21 cellular contexts compared by ENCODE assay signal in genomic region chr5:174990909-174991308, GRCh38.
DNase-seq lines count a peak whose midpoint lies in the region; ATAC-seq, FAIRE-seq and TF ChIP-seq lines count a peak whose summit lies in the region.
"Had no signal": no experiment of that assay in that cellular context is flagged by ENCODE, and none has a peak within 500 bp of the region (broad histone marks: within the 10 kb centered on the region; RNA-seq: fewer than 3 reads in every experiment).

No MANE protein-coding gene starts in this region.

- no peak overlapping the region for H2BK20ac ChIP-seq in H1 (ENCODE audit: low read length)

- H2AK5ac ChIP-seq in H1 (ENCODE audit: low read depth, low read length) = no peak overlapping the region

- H3K27ac ChIP-seq in H1 (ENCODE audit: low read depth, low read length) (no peak overlapping the region), right atrium auricular region (no peak overlapping the region), tibial artery (peak overlapping the region in 1 of 2 donors; percentile 27)
- H3K27ac ChIP-seq: C4-2B, KMS-11, PC-9, SK-N-MC had no signal

- no peaks in the 10 kb centered on the region for H3K4me1 Mint-ChIP-seq in WTC11
- H3K4me1 Mint-ChIP-seq in activated T-helper 2 cell treated with anti-CD3 and anti-CD28 coated beads, Interferon-gamma antibody, Interleukin-2, Interleukin-4, amounts not matched to agents 10 μg/mL and 5 μg/mL and 100 μg/mL, durations not matched to agents 14 hours and 24 hours and 36 hours (ENCODE audit: low read depth) = no peaks in the 10 kb centered on the region

- no peak overlapping the region for H2AFZ ChIP-seq in H1 (ENCODE audit: low read length)
- H2AFZ ChIP-seq: PC-9 had no signal

- H2BK15ac ChIP-seq in H1 (ENCODE audit: low read length) = no peak overlapping the region

- H4K5ac ChIP-seq in H1 (ENCODE audit: insufficient read length, low read depth, low read length) = no peak overlapping the region

- no peaks in the 10 kb centered on the region for H3K4me1 ChIP-seq in H1 (replicated peaks in 1 of 4; ENCODE audit: control insufficient read depth in 3 of 4, insufficient read depth in 4 of 4, low read length in 3 of 4)
- H3K4me1 ChIP-seq in right atrium auricular region = no peaks in the 10 kb centered on the region
- H3K4me1 ChIP-seq in tibial artery = peaks cover 0 to 26% (median 11%) of the 10 kb centered on the region in 4 donors

- peak overlapping the region; percentile 71; the same call in 1 of the 2 replicates for H4K8ac ChIP-seq in H1 (ENCODE audit: extremely low read depth, insufficient read depth, low read length)

- POLR2A ChIA-PET in WTC11 (lab: Charles Lee) (no interaction called here), H1 (lab: Charles Lee; ENCODE audit: partially characterized antibody) (interaction anchor here (0.7 kb wide), 1 partner anchor 11 kb away, joined by 3 read pairs; no protein-coding TSS in a partner anchor)

- peaks cover 2% of the 10 kb centered on the region; the same call in 1 of the 2 replicates for H3K27me3 Mint-ChIP-seq in WTC11 (ENCODE audit: low read depth)
- H3K27me3 Mint-ChIP-seq in activated T-helper 2 cell treated with anti-CD3 and anti-CD28 coated beads, Interferon-gamma antibody, Interleukin-2, Interleukin-4, amounts not matched to agents 10 μg/mL and 5 μg/mL and 100 μg/mL, durations not matched to agents 14 hours and 24 hours and 36 hours (ENCODE audit: low read depth) = no peaks in the 10 kb centered on the region

- H3K9me3 Mint-ChIP-seq in WTC11 = no peaks in the 10 kb centered on the region
- no peaks in the 10 kb centered on the region for H3K9me3 Mint-ChIP-seq in activated T-helper 2 cell treated with anti-CD3 and anti-CD28 coated beads, Interferon-gamma antibody, Interleukin-2, Interleukin-4, amounts not matched to agents 10 μg/mL and 5 μg/mL and 100 μg/mL, durations not matched to agents 14 hours and 24 hours and 36 hours

- no peak for TF ChIP-seq POLR2A in H1 (IDR thresholded peaks at IDR 0.05; ENCODE audit: control extremely low read depth in 1 of 2, low read depth in 2 of 2, low read length in 2 of 2)

- peaks cover 2% of the 10 kb centered on the region; the same call in 1 of the 2 replicates for H3K23me2 ChIP-seq in H1 (ENCODE audit: low read depth, low read length)

- H3K4me3 ChIP-seq in H1 (ENCODE audit: extremely low read depth in 1 of 4, insufficient read depth in 2 of 4, low read depth in 3 of 4, low read length in 4 of 4) (no peak overlapping the region), right atrium auricular region (no peak overlapping the region), tibial artery (no peak overlapping the region)
- H3K4me3 ChIP-seq: GM12878, PC-9, SK-N-MC had no signal

- H3K14ac ChIP-seq in H1 (ENCODE audit: insufficient read length) = no peak overlapping the region

- intact Hi-C loops in tibial artery (cut with DNase I; ENCODE audit: low total_unique reads) = no loop called here
- intact Hi-C loops in activated T-helper 2 cell treated with anti-CD3 and anti-CD28 coated beads, Interferon-gamma antibody, Interleukin-2, Interleukin-4, amounts not matched to agents 10 μg/mL and 5 μg/mL and 100 μg/mL, durations not matched to agents 14 hours and 24 hours and 36 hours (cut with micrococcal nuclease) = no loop called here

- H3K4ac ChIP-seq in H1 (replicated peaks; ENCODE audit: insufficient read length, low read depth, low read length) = no peak overlapping the region

- no peak overlapping the region for H2BK120ac ChIP-seq in H1 (replicated peaks; ENCODE audit: low read depth, low read length)

- H3K56ac ChIP-seq in H1 (replicated peaks; ENCODE audit: insufficient read length, low read depth, low read length) = no peak overlapping the region

- H2BK5ac ChIP-seq in H1 (ENCODE audit: low read depth, low read length) = no peak overlapping the region

- no peaks in the 10 kb centered on the region for H3K79me1 ChIP-seq in H1 (ENCODE audit: low read depth, low read length)

- no peak overlapping the region for H4K91ac ChIP-seq in H1 (replicated peaks; ENCODE audit: insufficient read length, low read length)

- no peaks in the 10 kb centered on the region for H3K79me2 ChIP-seq in H1 (ENCODE audit: control insufficient read depth in 1 of 2, insufficient read depth in 2 of 2, low read length in 2 of 2)

- no peak overlapping the region for H3K4me3 Mint-ChIP-seq in WTC11
- H3K4me3 Mint-ChIP-seq in activated T-helper 2 cell treated with anti-CD3 and anti-CD28 coated beads, Interferon-gamma antibody, Interleukin-2, Interleukin-4, amounts not matched to agents 10 μg/mL and 5 μg/mL and 100 μg/mL, durations not matched to agents 14 hours and 24 hours and 36 hours (ENCODE audit: low read depth) = no peak overlapping the region

- H3K9ac ChIP-seq in H1 (replicated peaks in 1 of 4; ENCODE audit: extremely low read depth in 1 of 4, low read depth in 3 of 4, low read length in 3 of 4) = no peak overlapping the region
- H3K9ac ChIP-seq: KMS-11 had no signal

- H3K27me3 ChIP-seq in H1 (replicated peaks in 1 of 4; ENCODE audit: control insufficient read depth in 3 of 4, extremely low read depth in 1 of 4, insufficient read depth in 3 of 4, low read length in 3 of 4) = no peaks in the 10 kb centered on the region
- no peaks in the 10 kb centered on the region for H3K27me3 ChIP-seq in right atrium auricular region
- peaks cover 0 to 6% of the 10 kb centered on the region in 2 donors for H3K27me3 ChIP-seq in tibial artery

- H2BK12ac ChIP-seq in H1 (ENCODE audit: low read depth, low read length) = no peak overlapping the region

- H3K36me3 ChIP-seq in H1 (ENCODE audit: control insufficient read depth in 2 of 4, insufficient read depth in 4 of 4, low read length in 3 of 4) = no peaks in the 10 kb centered on the region
- H3K36me3 ChIP-seq in right atrium auricular region = no peaks in the 10 kb centered on the region
- no peaks in the 10 kb centered on the region for H3K36me3 ChIP-seq in tibial artery

- TF ChIP-seq EP300 in H1 (IDR thresholded peaks at IDR 0.05; ENCODE audit: borderline replicate concordance in 1 of 2, low read depth in 2 of 2, low read length in 2 of 2) = no peak

- CTCF ChIA-PET in WTC11 (lab: Charles Lee) (no interaction called here), H1 (lab: Charles Lee; ENCODE audit: partially characterized antibody) (interaction anchor here (0.9 to 1.5 kb wide), 2 partner anchors 10 to 39 kb away, joined by 4 to 5 read pairs; no protein-coding TSS in a partner anchor)

- no peak overlapping the region for H3K23ac ChIP-seq in H1 (ENCODE audit: insufficient read length)

- no peak for TF ChIP-seq CTCF in WTC11 (IDR thresholded peaks at IDR 0.05)
- TF ChIP-seq CTCF in H1 (IDR thresholded peaks at IDR 0.05; ENCODE audit: control extremely low read depth in 1 of 3, insufficient read depth in 1 of 3, low read depth in 1 of 3, low read length in 3 of 3) = no peak
- TF ChIP-seq CTCF in right atrium auricular region (IDR thresholded peaks at IDR 0.05) = no peak
- no peak for TF ChIP-seq CTCF in tibial artery (IDR thresholded peaks at IDR 0.05)
- TF ChIP-seq CTCF in omental fat pad (IDR thresholded peaks at IDR 0.05) = no peak

- ATAC-seq in WTC11 (no peak), omental fat pad (ENCODE audit: low FRiP score) (no peak), HG03442 (IDR thresholded peaks at IDR 0.05; ENCODE audit: unreplicated experiment) (no peak), HG03460 (IDR thresholded peaks at IDR 0.05; ENCODE audit: unreplicated experiment) (no peak)
- ATAC-seq: GM12878 had no signal

- H4K20me1 ChIP-seq in H1 (replicated peaks in 1 of 2; ENCODE audit: control insufficient read depth in 1 of 2, insufficient read depth in 2 of 2, low read length in 2 of 2) = no peaks in the 10 kb centered on the region

- DNase-seq in WTC11 (ENCODE audit: low spot score) = no peak
- DNase-seq in H1 (ENCODE audit: low read depth in 1 of 2, low spot score in 2 of 2) = no peak
- DNase-seq in right atrium auricular region (ENCODE audit: low spot score) = peak; percentile 66
- DNase-seq in tibial artery = peak; percentile 40 to 76
- DNase-seq in omental fat pad (ENCODE audit: low spot score) = no peak
- no peak for DNase-seq in activated T-helper 2 cell treated with anti-CD3 and anti-CD28 coated beads, Interferon-gamma antibody, Interleukin-2, Interleukin-4, amounts not matched to agents 10 μg/mL and 5 μg/mL and 100 μg/mL, durations not matched to agents 14 hours and 24 hours and 36 hours (ENCODE audit: low spot score)
- DNase-seq: DMS 273 treated with DMSO at 0.1 percent for 48 hours, GDM1, GOT3, NCI-H1048, NCI-H2081 treated with DMSO at 0.1 percent for 48 hours, NCI-H510A, NCI-H774, PC-9 had no signal

- WGBS in H1 (ENCODE audit: extremely low coverage in 1 of 2, insufficient coverage in 1 of 2, insufficient read length in 1 of 2, insufficient replicate concordance in 2 of 2, low coverage in 1 of 2, low lambda C conversion rate in 2 of 2, missing lambda C conversion rate in 1 of 2), 2 experiments = 100% methylated on average over 1 of the region's 1 CpG; no CpG with 5 or more reads in 1 of the 2 experiments

- H3K9me3 ChIP-seq in H1 (ENCODE audit: insufficient read depth in 2 of 2, low read depth in 1 of 2, low read length in 1 of 2) (no peaks in the 10 kb centered on the region), right atrium auricular region (no peaks in the 10 kb centered on the region), tibial artery (no peaks in the 10 kb centered on the region)

- no peak overlapping the region for H3K18ac ChIP-seq in H1 (ENCODE audit: extremely low read depth, low read length)

- no peaks in the 10 kb centered on the region for H3K36me3 Mint-ChIP-seq in WTC11
- no peaks in the 10 kb centered on the region for H3K36me3 Mint-ChIP-seq in activated T-helper 2 cell treated with anti-CD3 and anti-CD28 coated beads, Interferon-gamma antibody, Interleukin-2, Interleukin-4, amounts not matched to agents 10 μg/mL and 5 μg/mL and 100 μg/mL, durations not matched to agents 14 hours and 24 hours and 36 hours (ENCODE audit: low read depth)

- H3K4me2 ChIP-seq in H1 (ENCODE audit: insufficient read depth in 1 of 2, low read depth in 2 of 2, low read length in 2 of 2) = no peak overlapping the region
- H3K4me2 ChIP-seq: KMS-11, PC-9 had no signal

- no peak overlapping the region for H3K27ac Mint-ChIP-seq in WTC11
- H3K27ac Mint-ChIP-seq in activated T-helper 2 cell treated with anti-CD3 and anti-CD28 coated beads, Interferon-gamma antibody, Interleukin-2, Interleukin-4, amounts not matched to agents 10 μg/mL and 5 μg/mL and 100 μg/mL, durations not matched to agents 14 hours and 24 hours and 36 hours = no peak overlapping the region

- no peak for TF ChIP-seq RAD21 in H1 (IDR thresholded peaks at IDR 0.05 in 1 of 2, conservative IDR thresholded peaks at IDR 0.05 in 1 of 2; ENCODE audit: low read depth in 2 of 2, low read length in 2 of 2)

- FAIRE-seq in H1 (lab: Jason Lieb, UNC) = no peak
- FAIRE-seq: GM12878, GM18507 had no signal

TF ChIP-seq in WTC11, 78 proteins besides CTCF, POLR2A, EP300 and RAD21 (continues in another document):
- no peak for TF ChIP-seq ZNF263 (CRISPR knock-in tag; IDR thresholded peaks at IDR 0.05; ENCODE audit: low read depth)
- TF ChIP-seq JUN (CRISPR knock-in tag; IDR thresholded peaks at IDR 0.05) = no peak
- no peak for TF ChIP-seq ZNF396 (CRISPR knock-in tag; IDR thresholded peaks at IDR 0.05; ENCODE audit: borderline replicate concordance)

TF ChIP-seq in H1, 55 proteins besides CTCF, POLR2A, EP300 and RAD21:
- TF ChIP-seq KDM5A (IDR thresholded peaks at IDR 0.05; ENCODE audit: low read length) = no peak

Comparison
In these comparisons a context has a peak if more than half of its experiments do, and no peak if none do; other contexts are left out.
1. DNase-seq: peak in right atrium auricular region (single experiment) and tibial artery (2 of 2); none in WTC11 (single experiment), H1 (0 of 2), omental fat pad (single experiment) and activated T-helper 2 cell treated with anti-CD3 and anti-CD28 coated beads, Interferon-gamma antibody, Interleukin-2, Interleukin-4, amounts not matched to agents 10 μg/mL and 5 μg/mL and 100 μg/mL, durations not matched to agents 14 hours and 24 hours and 36 hours (single experiment).